ENCODE assay signal across 8 cellular contexts in the genomic region with DNA sequence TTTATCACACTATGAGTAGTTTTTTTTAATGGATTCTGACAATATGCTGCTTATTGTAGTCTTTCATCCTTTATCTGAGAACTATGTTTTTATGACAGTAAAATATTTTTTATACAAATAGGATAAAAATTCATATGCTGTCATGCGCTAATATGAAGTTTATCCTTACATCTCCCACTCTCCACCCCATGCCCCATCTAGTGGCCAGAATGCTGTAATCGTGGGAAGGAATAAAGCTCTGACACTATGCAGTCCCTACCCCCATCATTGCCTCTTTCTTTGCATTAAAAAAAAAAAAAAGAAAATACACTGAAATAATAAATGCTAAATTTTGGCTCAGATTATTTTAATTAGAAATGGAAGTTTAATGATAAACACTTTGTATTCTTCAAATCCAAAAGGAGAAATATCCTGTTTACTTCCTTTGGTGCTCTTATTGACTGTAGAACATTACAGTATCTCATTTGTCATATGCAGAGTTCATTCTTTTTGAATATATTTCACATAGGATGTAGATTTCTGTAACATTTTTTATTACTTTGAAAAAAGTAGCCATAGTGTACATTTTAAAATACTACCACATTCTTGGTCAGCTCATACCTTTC.
DNase-seq lines count a peak whose midpoint lies in the region; ATAC-seq and TF ChIP-seq lines count a peak whose summit lies in the region.
"Had no signal": no experiment of that assay in that cellular context is flagged by ENCODE, and none has a peak within 500 bp of the region (broad histone marks: within the 10 kb centered on the region; RNA-seq: fewer than 3 reads in every experiment).

No MANE protein-coding gene starts in this region.

- H3K27ac ChIP-seq in Panc1 (ENCODE audit: low read length) (no peak overlapping the region), gastroesophageal sphincter (peak overlapping the region in 2 of 4 donors; percentile 49 to 69), gastrocnemius medialis (no peak overlapping the region)
- H3K27ac ChIP-seq: SJCRH30 had no signal

- no peak for TF ChIP-seq EP300 in gastroesophageal sphincter (IDR thresholded peaks at IDR 0.05)

- intact Hi-C loops in Panc1 (cut with micrococcal nuclease; ENCODE audit: unreplicated experiment), result no loop called here
- intact Hi-C loops in gastrocnemius medialis (cut with DNase I; ENCODE audit: low total_unique reads), result loop anchor here (5.0 to 10.0 kb wide), 2 partner anchors 77 to 164 kb away; no protein-coding TSS in a partner anchor

- TF ChIP-seq CTCF in Panc1 (IDR thresholded peaks at IDR 0.05) (peak; percentile 48; the same call in 1 of the 2 replicates), gastroesophageal sphincter (IDR thresholded peaks at IDR 0.05) (peak; percentile 38 to 71 (median 57)), gastrocnemius medialis (IDR thresholded peaks at IDR 0.05 in 4 of 5, conservative IDR thresholded peaks at IDR 0.05 in 1 of 5) (peak; percentile 21 to 55 (median 26))

- no peaks in the 10 kb centered on the region for H3K27me3 ChIP-seq in H7 (ENCODE audit: control insufficient read depth, insufficient read depth, low read length)
- no peaks in the 10 kb centered on the region for H3K27me3 ChIP-seq in Panc1 (ENCODE audit: control insufficient read depth, insufficient read depth, low read length)
- no peaks in the 10 kb centered on the region for H3K27me3 ChIP-seq in gastroesophageal sphincter
- H3K27me3 ChIP-seq in gastrocnemius medialis, result no peaks in the 10 kb centered on the region
- H3K27me3 ChIP-seq: SJCRH30 had no signal

- H3K4me1 ChIP-seq in Panc1 (ENCODE audit: control insufficient read depth, insufficient read depth, low read length) (no peaks in the 10 kb centered on the region), gastroesophageal sphincter (peaks cover 3 to 57% (median 4%) of the 10 kb centered on the region in 3 donors), gastrocnemius medialis (no peaks in the 10 kb centered on the region)
- H3K4me1 ChIP-seq: SJCRH30 had no signal

- ATAC-seq in Panc1, result no peak
- ATAC-seq in gastroesophageal sphincter, result no peak
- ATAC-seq in gastrocnemius medialis, result peak in 1 of 2 donors; percentile 53

- in situ Hi-C loops in Panc1 (cut with HindIII; ENCODE audit: low pct_unique_long_range_greater_than_20kb, low sequenced_read_pairs) (no loop called here), gastrocnemius medialis (cut with MboI; ENCODE audit: low sequenced_read_pairs in 4 of 4) (no loop called here)

- BruUV-seq in Panc1 (replicated peaks; lab: Mats Ljungman, UMichigan), result no TSS peak

- H3K36me3 ChIP-seq in H7 (replicated peaks; ENCODE audit: control insufficient read depth, insufficient read depth, low read length) (no peaks in the 10 kb centered on the region), Panc1 (ENCODE audit: control insufficient read depth, insufficient read depth, low read length) (no peaks in the 10 kb centered on the region), gastroesophageal sphincter (no peaks in the 10 kb centered on the region), gastrocnemius medialis (no peaks in the 10 kb centered on the region)
- H3K36me3 ChIP-seq: SJCRH30 had no signal

- WGBS in gastroesophageal sphincter (ENCODE audit: low coverage in 1 of 2), 2 donors, result 21 to 27% methylated on average over 2 of the region's 2 CpGs

- DNase-seq in H7 (peak; percentile 67), Panc1 (ENCODE audit: low read depth, low spot score) (no peak), gastrocnemius medialis (no peak), NCI-H2196 (lab: John Stamatoyannopoulos, UW; ENCODE audit: unreplicated experiment) (no peak)
- DNase-seq in activated effector memory CD4-positive, alpha-beta T cell treated with Interleukin-2 at 50 U/mL for 16 hours, result no peak
- no peak for DNase-seq in activated CD8-positive, alpha-beta memory T cell treated with anti-CD3 and anti-CD28 coated beads, Interleukin-2, amount 50 U/mL, for 48 hours

- no peak for TF ChIP-seq POLR2A in gastroesophageal sphincter (IDR thresholded peaks at IDR 0.05)
- no peak for TF ChIP-seq POLR2A in gastrocnemius medialis (IDR thresholded peaks at IDR 0.05)

- H3K9me3 ChIP-seq in Panc1 (ENCODE audit: control insufficient read depth, insufficient read depth, low read depth, low read length), result no peaks in the 10 kb centered on the region
- no peaks in the 10 kb centered on the region for H3K9me3 ChIP-seq in gastroesophageal sphincter
- H3K9me3 ChIP-seq in gastrocnemius medialis, result no peaks in the 10 kb centered on the region
- H3K9me3 ChIP-seq: SJCRH30 had no signal

- CTCF ChIA-PET in Panc1 (lab: Charles Lee), result no interaction called here

- POLR2A ChIA-PET in Panc1 (lab: Charles Lee), result no interaction called here

- no peak overlapping the region for H3K4me3 ChIP-seq in H7 (ENCODE audit: insufficient read depth, low read depth, low read length)
- H3K4me3 ChIP-seq in Panc1 (ENCODE audit: low read depth in 2 of 2, low read length in 2 of 2), result no peak overlapping the region
- no peak overlapping the region for H3K4me3 ChIP-seq in gastroesophageal sphincter
- H3K4me3 ChIP-seq in gastrocnemius medialis, result no peak overlapping the region
- H3K4me3 ChIP-seq: SJCRH30 had no signal
